31 cellular contexts compared by ENCODE assay signal in the genomic region with DNA sequence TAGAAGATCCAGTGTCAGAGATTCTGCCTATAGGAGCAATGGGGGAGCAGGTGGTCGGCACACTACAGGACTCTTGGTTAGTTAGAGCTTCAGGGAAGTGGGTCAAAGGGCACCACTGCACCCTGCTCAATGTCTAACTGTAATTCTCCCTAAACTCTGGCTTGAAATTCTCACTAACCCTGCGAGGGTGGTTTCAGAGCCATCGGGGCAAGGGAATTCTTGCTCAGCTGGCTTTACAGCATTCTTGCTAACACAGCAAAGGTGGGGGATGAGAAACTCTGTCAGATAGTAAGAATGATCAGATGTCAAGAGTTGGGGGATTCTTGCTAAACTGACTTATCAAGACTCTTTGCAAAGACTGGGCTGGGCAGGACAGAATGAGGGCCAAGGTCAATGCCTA.
"Had no signal": no experiment of that assay in that cellular context is flagged by ENCODE, and none has a peak within 500 bp of the region (broad histone marks: within the 10 kb centered on the region; RNA-seq: fewer than 3 reads in every experiment).

No MANE protein-coding gene starts in this region.

- DNase-seq: activated B cell treated with CpG ODN at 0.5 μM for 24 hours; activated CD4-positive, alpha-beta memory T cell treated with anti-CD3 and anti-CD28 coated beads for 36 hours; activated CD4-positive, alpha-beta T cell treated with anti-CD3 and anti-CD28 coated beads for 4 hours; activated CD4-positive, alpha-beta T cell treated with anti-CD3 and anti-CD28 coated beads, Interleukin-2, amount 10 ng/mL, durations not matched to agents 24 days and 14 days; activated CD4-positive, alpha-beta T cell treated with anti-CD3 and anti-CD28 coated beads, Interleukin-2, amount 50 U/mL, for 1 hour; activated CD4-positive, alpha-beta T cell treated with anti-CD3 and anti-CD28 coated beads, Interleukin-2, amount 50 U/mL, for 4 hours; activated CD4-positive, CD25-positive, alpha-beta regulatory T cell treated with anti-CD3 and anti-CD28 coated beads, Interleukin-2, amount 50 U/mL, for 72 hours; activated CD8-positive, alpha-beta memory T cell treated with anti-CD3 and anti-CD28 coated beads, Interleukin-2, amount 50 U/mL, for 4 hours; activated CD8-positive, alpha-beta T cell treated with anti-CD3 and anti-CD28 coated beads for 36 hours; activated effector memory CD4-positive, alpha-beta T cell treated with anti-CD3 and anti-CD28 coated beads, Interleukin-2, amount 50 U/mL, for 16 hours; activated gamma-delta T cell treated with Interleukin-2 at 50 U/mL for 16 hours; activated naive CD4-positive, alpha-beta T cell; activated naive CD4-positive, alpha-beta T cell treated with anti-CD3 and anti-CD28 coated beads for 36 hours; activated naive CD4-positive, alpha-beta T cell treated with anti-CD3 and anti-CD28 coated beads, Interleukin-2, amount 50 U/mL, for 16 hours; activated naive CD8-positive, alpha-beta T cell treated with anti-CD3 and anti-CD28 coated beads for 36 hours; activated T-cell treated with anti-CD3 and anti-CD28 coated beads for 4 hours; activated T-cell treated with anti-CD3 and anti-CD28 coated beads, Interleukin-2, amount 50 U/mL, for 1 hour; activated T-cell treated with anti-CD3 and anti-CD28 coated beads, Interleukin-2, amount 50 U/mL, for 4 hours; activated T-cell treated with anti-CD3 and anti-CD28 coated beads, Interleukin-2, amount 50 U/mL, for 72 hours; adrenal gland; amniotic stem cell; aorta; body of pancreas; brain microvascular endothelial cell; central memory CD4-positive, alpha-beta T cell; T-helper 2 cell; T-helper 9 cell had no signal

- H3K36me3 ChIP-seq: adrenal gland, brain microvascular endothelial cell, breast epithelium had no signal

- H3K27ac ChIP-seq: adrenal gland, body of pancreas, brain microvascular endothelial cell, breast epithelium, VCaP had no signal

- H3K4me1 ChIP-seq: adrenal gland, body of pancreas, breast epithelium had no signal

- ATAC-seq: activated CD8-positive, alpha-beta T cell treated with anti-CD3 and anti-CD28 coated beads for 36 hours; activated naive CD4-positive, alpha-beta T cell treated with anti-CD3 and anti-CD28 coated beads, Interleukin-2, amount 50 U/mL, for 72 hours; activated T-cell treated with anti-CD3 and anti-CD28 coated beads, Interleukin-2, amount 50 U/mL, for 4 hours; activated T-cell treated with anti-CD3 and anti-CD28 coated beads, Interleukin-2, amount 50 U/mL, for 72 hours; activated T-helper 17 cell treated with anti-CD3 and anti-CD28 coated beads, Interleukin-2, amount 50 U/mL, for 72 hours; body of pancreas had no signal

- H3K4me3 ChIP-seq: adrenal gland, body of pancreas, breast epithelium had no signal

- H3K9me3 ChIP-seq: adrenal gland, body of pancreas had no signal

- H3K27me3 ChIP-seq: adrenal gland, body of pancreas, brain microvascular endothelial cell had no signal
